Comparison of ENCODE assay signal across 18 cellular contexts in genomic region chr17:63099420-63099819, GRCh38.
DNase-seq lines count a peak whose midpoint lies in the region; ATAC-seq lines count a peak whose summit lies in the region.
"Had no signal": no experiment of that assay in that cellular context is flagged by ENCODE, and none has a peak within 500 bp of the region (broad histone marks: within the 10 kb centered on the region; RNA-seq: fewer than 3 reads in every experiment).

No MANE protein-coding gene starts in this region.

- DNase-seq in DMS 273 (lab: John Stamatoyannopoulos, UW; ENCODE audit: unreplicated experiment) (peak; percentile 31), NCI-H1694 (lab: John Stamatoyannopoulos, UW) (peak; percentile 91), NCI-H69 (lab: John Stamatoyannopoulos, UW) (peak; percentile 9), cerebellar nuclear complex (lab: John Stamatoyannopoulos, UW) (peak; percentile 4 to 41), T-helper 9 cell (no peak), iPS-NIHi7 (ENCODE audit: extremely low spot score) (no peak), NCI-H1417 (lab: John Stamatoyannopoulos, UW) (no peak)
- DNase-seq: BE2C; CD4-positive, CD25-positive, alpha-beta regulatory T cell; CD8-positive, alpha-beta memory T cell; COR-L47; DMS153; DMS79; GF-D8; HCEC 1CT; IMR-90 had no signal

- no peak for ATAC-seq in HG03342 (IDR thresholded peaks at IDR 0.05; ENCODE audit: unreplicated experiment)
- ATAC-seq: GM23338 had no signal

Comparison
In these comparisons a context has a peak if more than half of its experiments do, and no peak if none do; other contexts are left out.
1. DNase-seq: peak in DMS 273 (single experiment), NCI-H1694 (single experiment), NCI-H69 (single experiment) and cerebellar nuclear complex (2 of 2); none in T-helper 9 cell (single experiment), iPS-NIHi7 (single experiment) and NCI-H1417 (0 of 3).